31 cellular contexts compared by ENCODE assay signal in genomic region chr1:53155945-53156344, GRCh38. TPM values are rescaled to one million over a fixed set of nuclear protein-coding genes. Genes with fewer than 3 reads are reported as not detected.
"Had no signal": no experiment of that assay in that cellular context is flagged by ENCODE, and none has a peak within 500 bp of the region (broad histone marks: within the 10 kb centered on the region; RNA-seq: fewer than 3 reads in every experiment).

No MANE protein-coding gene starts in this region.

- H3K27ac ChIP-seq: left ventricle myocardium inferior, ovary, right atrium auricular region, right lobe of liver, suprapubic skin, thoracic aorta, tibial artery, upper lobe of right lung had no signal

- H3K4me1 Mint-ChIP-seq: immature natural killer cell, mesothelial cell of epicardium, naive B cell, natural killer cell, nephron progenitor cell had no signal

- DNase-seq: hypothalamus; immature natural killer cell; kidney; left colon; left ventricle myocardium inferior; mesendoderm; naive B cell; natural killer cell; nephron progenitor cell; ovary; right lobe of liver; stimulated activated CD4-positive, alpha-beta T cell treated with anti-CD3 and anti-CD28 coated beads, Interleukin-12 subunit alpha, Interleukin-12 subunit beta, amount 100 ng/mL, for 4 hours; stimulated activated CD4-positive, alpha-beta T cell treated with anti-CD3 and anti-CD28 coated beads, Interleukin-15, amount 100 ng/mL, for 24 hours; stimulated activated CD4-positive, alpha-beta T cell treated with anti-CD3 and anti-CD28 coated beads, Interleukin-2, amount 100 ng/mL, for 24 hours; stimulated activated CD4-positive, alpha-beta T cell treated with anti-CD3 and anti-CD28 coated beads, Interleukin-4, amount 100 ng/mL, for 1 hour; stimulated activated naive CD4-positive, alpha-beta T cell; tibial artery; trophoblast cell; upper lobe of right lung had no signal

- H3K27me3 ChIP-seq: ovary, right atrium auricular region, right lobe of liver, suprapubic skin, tibial artery, upper lobe of right lung had no signal

- H3K4me3 ChIP-seq: left ventricle myocardium inferior, lung, ovary, right atrium auricular region, right lobe of liver, smooth muscle cell, suprapubic skin, thoracic aorta, tibial artery, upper lobe of right lung had no signal

- H3K9me3 ChIP-seq: left ventricle myocardium inferior, ovary, right atrium auricular region, right lobe of liver, suprapubic skin, thoracic aorta, tibial artery, upper lobe of right lung had no signal

- ATAC-seq: left colon, natural killer cell, upper lobe of right lung had no signal

- H3K27me3 Mint-ChIP-seq: stimulated activated naive CD8-positive, alpha-beta T cell treated with anti-CD3 and anti-CD28 coated beads, Interleukin-15, Interleukin-2, amounts not matched to agents 100 ng/mL and 50 ng/mL, for 24 hours had no signal

- H3K4me3 Mint-ChIP-seq: immature natural killer cell; mesothelial cell of epicardium; naive B cell; natural killer cell; nephron progenitor cell; stimulated activated naive CD8-positive, alpha-beta T cell treated with anti-CD3 and anti-CD28 coated beads, Interleukin-15, Interleukin-2, amounts not matched to agents 100 ng/mL and 50 ng/mL, for 24 hours had no signal

- H3K27ac Mint-ChIP-seq: mesothelial cell of epicardium; naive B cell; natural killer cell; nephron progenitor cell; progenitor cell of endocrine pancreas; stimulated activated naive CD8-positive, alpha-beta T cell treated with anti-CD3 and anti-CD28 coated beads, Interleukin-15, Interleukin-2, amounts not matched to agents 100 ng/mL and 50 ng/mL, for 24 hours had no signal

- H3K4me1 ChIP-seq: left ventricle myocardium inferior, right atrium auricular region, suprapubic skin, upper lobe of right lung had no signal

- H3K36me3 Mint-ChIP-seq: immature natural killer cell, mesothelial cell of epicardium, naive B cell, natural killer cell had no signal

- H3K9me3 Mint-ChIP-seq: immature natural killer cell; mesothelial cell of epicardium; naive B cell; natural killer cell; nephron progenitor cell; stimulated activated naive CD8-positive, alpha-beta T cell treated with anti-CD3 and anti-CD28 coated beads, Interleukin-15, Interleukin-2, amounts not matched to agents 100 ng/mL and 50 ng/mL, for 24 hours had no signal

- H3K36me3 ChIP-seq: left ventricle myocardium inferior, ovary, right atrium auricular region, right lobe of liver, suprapubic skin, thoracic aorta, tibial artery, upper lobe of right lung had no signal

RNA-seq across cellular contexts. Expression of gene SLC1A7, which starts 13.5 kb away (rescaled TPM):
- total RNA-seq: kidney, lower leg skin, mesothelial cell of epicardium, progenitor cell of endocrine pancreas, pulmonary artery endothelial cell, renal cortical epithelial cell, skeletal muscle tissue, smooth muscle cell, suprapubic skin had no signal
